8 cellular contexts compared by ENCODE assay signal in genomic region chr1:186374313-186375151, GRCh38. TPM values are rescaled to one million over a fixed set of nuclear protein-coding genes. Genes with fewer than 3 reads are reported as not detected.
DNase-seq lines count a peak whose midpoint lies in the region; ATAC-seq and TF ChIP-seq lines count a peak whose summit lies in the region.

No MANE protein-coding gene starts in this region.

- TF ChIP-seq CTCF in left ventricle myocardium inferior (IDR thresholded peaks at IDR 0.05; ENCODE audit: borderline replicate concordance), result no peak

- peaks cover 33% of the 10 kb centered on the region for H3K36me3 ChIP-seq in left ventricle myocardium inferior

- no peaks in the 10 kb centered on the region for H3K27me3 ChIP-seq in left ventricle myocardium inferior (ENCODE audit: low read depth)

- no peaks in the 10 kb centered on the region for H3K9me3 ChIP-seq in left ventricle myocardium inferior (replicated peaks)

- no peaks in the 10 kb centered on the region for H3K27me3 Mint-ChIP-seq in activated naive CD4-positive, alpha-beta T cell treated with anti-CD3 and anti-CD28 coated beads, Interleukin-2, amount 50 U/mL, for 24 hours

- H3K9me3 Mint-ChIP-seq in activated naive CD4-positive, alpha-beta T cell treated with anti-CD3 and anti-CD28 coated beads, Interleukin-2, amount 50 U/mL, for 24 hours, result no peaks in the 10 kb centered on the region

- ATAC-seq in GM19372 (IDR thresholded peaks at IDR 0.05; ENCODE audit: low read depth, unreplicated experiment) (peak; percentile 19), HG03378 (IDR thresholded peaks at IDR 0.05; ENCODE audit: unreplicated experiment) (peak; percentile 38)

- peak overlapping the region; percentile 98 for H3K27ac Mint-ChIP-seq in activated naive CD4-positive, alpha-beta T cell treated with anti-CD3 and anti-CD28 coated beads, Interleukin-2, amount 50 U/mL, for 24 hours

- H3K4me3 ChIP-seq in left ventricle myocardium inferior, result peak overlapping the region; percentile 92

- peak overlapping the region; percentile 98 for H3K27ac ChIP-seq in left ventricle myocardium inferior (replicated peaks)

- peaks cover 57% of the 10 kb centered on the region for H3K4me1 Mint-ChIP-seq in activated naive CD4-positive, alpha-beta T cell treated with anti-CD3 and anti-CD28 coated beads, Interleukin-2, amount 50 U/mL, for 24 hours

- peak overlapping the region; percentile 100 for H3K4me3 Mint-ChIP-seq in activated naive CD4-positive, alpha-beta T cell treated with anti-CD3 and anti-CD28 coated beads, Interleukin-2, amount 50 U/mL, for 24 hours

- peaks cover 50% of the 10 kb centered on the region for H3K4me1 ChIP-seq in left ventricle myocardium inferior

- DNase-seq in DMS114 treated with DMSO at 0.1 percent for 48 hours (lab: John Stamatoyannopoulos, UW; ENCODE audit: unreplicated experiment), result peak; percentile 28
- DNase-seq in NOMO-1 (lab: John Stamatoyannopoulos, UW; ENCODE audit: unreplicated experiment in 2 of 2), result peak; percentile 34 to 39
- peak; percentile 23 for DNase-seq in left ventricle myocardium inferior
- peak; percentile 5 for DNase-seq in putamen (ENCODE audit: low spot score)
- no peak for DNase-seq in effector CD8-positive, alpha-beta T cell (lab: John Stamatoyannopoulos, UW)

- intact Hi-C loops in left ventricle myocardium inferior (cut with micrococcal nuclease), result no loop called here

- peaks cover 6% of the 10 kb centered on the region for H3K36me3 Mint-ChIP-seq in activated naive CD4-positive, alpha-beta T cell treated with anti-CD3 and anti-CD28 coated beads, Interleukin-2, amount 50 U/mL, for 24 hours

RNA-seq across cellular contexts. Expression of gene TPR, which starts 0.5 kb away (rescaled TPM):
- 49.8 TPM for total RNA-seq in left ventricle myocardium inferior

RNA-seq across cellular contexts. Expression of gene ODR4, which starts 1.1 kb away (rescaled TPM):
- total RNA-seq in left ventricle myocardium inferior, result 10.9 TPM
